Comparison of ENCODE assay signal across 19 cellular contexts in the genomic region with DNA sequence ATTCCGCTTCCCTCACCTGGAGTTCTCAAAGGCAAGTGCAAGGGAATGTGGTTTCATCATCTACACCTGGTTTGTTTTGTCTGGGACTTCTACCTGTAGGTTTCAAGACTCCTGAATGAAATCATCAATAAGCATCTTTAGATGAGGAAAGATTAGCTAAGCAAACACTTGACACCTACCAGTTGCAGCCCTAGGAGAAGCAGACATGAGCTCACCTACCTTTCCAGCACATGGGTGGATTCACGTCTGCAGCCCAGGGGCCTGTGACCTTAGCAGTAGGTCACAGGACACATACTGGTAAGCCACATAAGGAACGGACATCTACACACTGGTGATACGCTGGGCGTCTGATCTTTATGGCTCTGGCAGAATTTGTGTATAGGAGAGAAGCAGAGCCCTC. TPM values are rescaled to one million over a fixed set of nuclear protein-coding genes. Genes with fewer than 3 reads are reported as not detected.
"Had no signal": no experiment of that assay in that cellular context is flagged by ENCODE, and none has a peak within 500 bp of the region (broad histone marks: within the 10 kb centered on the region; RNA-seq: fewer than 3 reads in every experiment).

No MANE protein-coding gene starts in this region.

- H3K4me3 ChIP-seq: coronary artery, heart left ventricle, left ventricle myocardium inferior, lower lobe of right lung, neural progenitor cell, pancreas, right lobe of liver, uterus had no signal

- H3K9me3 ChIP-seq: pancreas, right lobe of liver, uterus had no signal

- H3K4me1 Mint-ChIP-seq: neural progenitor cell had no signal

- H3K36me3 Mint-ChIP-seq: natural killer cell treated with Interleukin-12 subunit alpha and Interleukin-12 subunit beta and Interleukin-15 and Interleukin-18, amount 100 ng/mL, for 72 hours; neural progenitor cell had no signal

- H3K4me2 ChIP-seq: neural progenitor cell had no signal

- H3K27ac Mint-ChIP-seq: endodermal cell; natural killer cell treated with Interleukin-12 subunit alpha and Interleukin-12 subunit beta and Interleukin-15 and Interleukin-18, amount 100 ng/mL, for 72 hours; progenitor cell of endocrine pancreas; type B pancreatic cell had no signal

- H3K27me3 ChIP-seq: heart left ventricle, pancreas, right lobe of liver, uterus had no signal

- H3K36me3 ChIP-seq: heart left ventricle, left ventricle myocardium inferior, lower lobe of right lung, neural progenitor cell, pancreas, right lobe of liver, uterus had no signal

- H3K4me1 ChIP-seq: heart left ventricle, left ventricle myocardium inferior, neural progenitor cell, pancreas, right lobe of liver, uterus had no signal

- H3K9me3 Mint-ChIP-seq: natural killer cell treated with Interleukin-12 subunit alpha and Interleukin-12 subunit beta and Interleukin-15 and Interleukin-18, amount 100 ng/mL, for 72 hours; type B pancreatic cell had no signal

- H3K27ac ChIP-seq: coronary artery, heart left ventricle, left ventricle myocardium inferior, lower lobe of right lung, neural progenitor cell, pancreas, right lobe of liver, uterus had no signal

- ATAC-seq: esophagus mucosa; heart left ventricle; natural killer cell treated with Interleukin-12 subunit alpha and Interleukin-12 subunit beta and Interleukin-15 and Interleukin-18, amount 100 ng/mL, for 72 hours; right lobe of liver had no signal

- H3K9ac ChIP-seq: neural progenitor cell had no signal

- DNase-seq: effector CD4-positive, alpha-beta T cell; endodermal cell; heart left ventricle; left ventricle myocardium inferior; lower lobe of right lung; mesenchymal stem cell; midbrain; pancreas; right lobe of liver; stimulated activated CD4-positive, alpha-beta T cell treated with anti-CD3 and anti-CD28 coated beads, Interleukin-2, amount 100 ng/mL, for 24 hours; stimulated activated CD4-positive, alpha-beta T cell treated with anti-CD3 and anti-CD28 coated beads, Interleukin-4, amount 100 ng/mL, for 4 hours; stimulated activated naive CD4-positive, alpha-beta T cell treated with Interleukin-2 at 50 U/mL for 16 hours; uterus had no signal

- H3K4me3 Mint-ChIP-seq: endodermal cell; natural killer cell treated with Interleukin-12 subunit alpha and Interleukin-12 subunit beta and Interleukin-15 and Interleukin-18, amount 100 ng/mL, for 72 hours; neural progenitor cell; type B pancreatic cell had no signal

- H2AFZ ChIP-seq: neural progenitor cell had no signal

RNA-seq across cellular contexts. Expression of a gene that starts 26.7 kb away (rescaled TPM):
- total RNA-seq: natural killer cell treated with Interleukin-12 subunit alpha and Interleukin-12 subunit beta and Interleukin-15 and Interleukin-18, amount 100 ng/mL, for 72 hours had no signal
